In genomic region chr5:17090839-17091238, GRCh38 we compare ENCODE assay signal across 19 cellular contexts.
A peak's percentile ranks its signal among the peaks of the same experiment; 100 is the strongest.
DNase-seq lines count a peak whose midpoint lies in the region; ATAC-seq and TF ChIP-seq lines count a peak whose summit lies in the region.
"Had no signal": no experiment of that assay in that cellular context is flagged by ENCODE, and none has a peak within 500 bp of the region (broad histone marks: within the 10 kb centered on the region; RNA-seq: fewer than 3 reads in every experiment).

No MANE protein-coding gene starts in this region.

- no peaks in the 10 kb centered on the region for H3K27me3 ChIP-seq in OCI-LY3 (ENCODE audit: low read depth, low read length)
- H3K27me3 ChIP-seq in effector memory CD4-positive, alpha-beta T cell (replicated peaks; ENCODE audit: control insufficient read depth, insufficient read depth, low read length, poor library complexity, severe bottlenecking): no peaks in the 10 kb centered on the region
- H3K27me3 ChIP-seq: MG63 had no signal

- no peak overlapping the region for H3K27ac Mint-ChIP-seq in stimulated activated memory B cell treated with anti-CD40 and anti-IgM and Interleukin-4, amounts not matched to agents 10 μg/mL and 1 μg/mL and 100 μg/mL, for 72 hours
- H3K27ac Mint-ChIP-seq: CD4-positive, CD25-positive, alpha-beta regulatory T cell; T-helper 1 cell treated with Interleukin-12 subunit alpha and Interleukin-12 subunit beta and Interleukin-4 antibody, amounts not matched to agents 30 μg/mL and 1 μg/mL, for 36 hours had no signal

- H3K27ac ChIP-seq in HEK293 (ENCODE audit: extremely low read depth, low read depth, low read length) (no peak overlapping the region), OCI-LY3 (ENCODE audit: low read length) (no peak overlapping the region)
- no peak overlapping the region for H3K27ac ChIP-seq in effector memory CD4-positive, alpha-beta T cell (ENCODE audit: insufficient read depth, low read length, poor library complexity, severe bottlenecking)

- DNase-seq in UCSD-AML1 (lab: John Stamatoyannopoulos, UW; ENCODE audit: unreplicated experiment): peak; percentile 17
- DNase-seq in NCI-H1930 (lab: John Stamatoyannopoulos, UW): no peak
- no peak for DNase-seq in DMS114 treated with DMSO at 0.1 percent for 48 hours (lab: John Stamatoyannopoulos, UW; ENCODE audit: unreplicated experiment)
- no peak for DNase-seq in effector memory CD4-positive, alpha-beta T cell
- DNase-seq: CD4-positive, CD25-positive, alpha-beta regulatory T cell; COR-L47; DMS 273 treated with DMSO at 0.1 percent for 48 hours; DND-41; MG63; NCI-H1092 treated with DMSO at 0.1 percent for 48 hours; NCI-H1436 treated with DMSO at 0.1 percent for 48 hours; NCI-H2029; NCI-H345; NCI-H524 had no signal

- no peaks in the 10 kb centered on the region for H3K36me3 Mint-ChIP-seq in stimulated activated memory B cell treated with anti-CD40 and anti-IgM and Interleukin-4, amounts not matched to agents 10 μg/mL and 1 μg/mL and 100 μg/mL, for 72 hours
- H3K36me3 Mint-ChIP-seq: CD4-positive, CD25-positive, alpha-beta regulatory T cell had no signal

- H2AFZ ChIP-seq in OCI-LY3 (ENCODE audit: low read depth, low read length): no peak overlapping the region

- no peaks in the 10 kb centered on the region for H3K9me3 Mint-ChIP-seq in stimulated activated memory B cell treated with anti-CD40 and anti-IgM and Interleukin-4, amounts not matched to agents 10 μg/mL and 1 μg/mL and 100 μg/mL, for 72 hours
- H3K9me3 Mint-ChIP-seq: T-helper 1 cell treated with Interleukin-12 subunit alpha and Interleukin-12 subunit beta and Interleukin-4 antibody, amounts not matched to agents 30 μg/mL and 1 μg/mL, for 36 hours had no signal

- H4K20me1 ChIP-seq in OCI-LY3 (ENCODE audit: insufficient read depth, low read length): no peaks in the 10 kb centered on the region

- peaks cover 9% of the 10 kb centered on the region for H3K27me3 Mint-ChIP-seq in stimulated activated memory B cell treated with anti-CD40 and anti-IgM and Interleukin-4, amounts not matched to agents 10 μg/mL and 1 μg/mL and 100 μg/mL, for 72 hours
- H3K27me3 Mint-ChIP-seq: CD4-positive, CD25-positive, alpha-beta regulatory T cell had no signal

- no peaks in the 10 kb centered on the region for H3K79me2 ChIP-seq in OCI-LY3 (ENCODE audit: low read length)

- TF ChIP-seq CTCF in HEK293 (tag by site-specific recombination; IDR thresholded peaks at IDR 0.05): no peak
- no peak for TF ChIP-seq CTCF in OCI-LY3 (IDR thresholded peaks at IDR 0.05; ENCODE audit: low read depth, low read length)

- no peaks in the 10 kb centered on the region for H3K4me1 ChIP-seq in HEK293 (ENCODE audit: control insufficient read depth, insufficient read depth, low read length)
- peaks cover 9% of the 10 kb centered on the region for H3K4me1 ChIP-seq in OCI-LY3 (ENCODE audit: low read length)
- no peaks in the 10 kb centered on the region for H3K4me1 ChIP-seq in effector memory CD4-positive, alpha-beta T cell (ENCODE audit: control insufficient read depth, insufficient read depth, low read length, poor library complexity, severe bottlenecking)

- CTCF ChIA-PET in HEK293 (lab: Yijun Ruan, JAX): no interaction called here

- POLR2A ChIA-PET in HEK293 (lab: Yijun Ruan, JAX): interaction anchor here (0.6 kb wide), 1 partner anchor 114 kb away, joined by 3 read pairs; no protein-coding TSS in a partner anchor

- H3K4me2 ChIP-seq in OCI-LY3 (ENCODE audit: low read length): peak overlapping the region; percentile 46

- no peak overlapping the region for H3K4me3 ChIP-seq in HEK293 (ENCODE audit: low read depth, low read length)
- no peak overlapping the region for H3K4me3 ChIP-seq in OCI-LY3 (ENCODE audit: low read length)
- H3K4me3 ChIP-seq in effector memory CD4-positive, alpha-beta T cell (ENCODE audit: insufficient read depth, low read depth, low read length, poor library complexity, severe bottlenecking): no peak overlapping the region
- H3K4me3 ChIP-seq: MG63 had no signal

- H3K36me3 ChIP-seq in HEK293 (ENCODE audit: control insufficient read depth in 2 of 2, insufficient read depth in 1 of 2, low read length in 2 of 2): no peaks in the 10 kb centered on the region; a peak in 1 of 3 replicates
- H3K36me3 ChIP-seq in OCI-LY3 (replicated peaks; ENCODE audit: low read depth, low read length): no peaks in the 10 kb centered on the region
- H3K36me3 ChIP-seq in effector memory CD4-positive, alpha-beta T cell (ENCODE audit: control insufficient read depth, insufficient read depth, low read length): no peaks in the 10 kb centered on the region
- H3K36me3 ChIP-seq: MG63 had no signal

- H3K9me3 ChIP-seq in HEK293 (ENCODE audit: control insufficient read depth, insufficient read depth, low read depth, low read length): no peaks in the 10 kb centered on the region
- H3K9me3 ChIP-seq in OCI-LY3 (ENCODE audit: insufficient read depth, low read length): no peaks in the 10 kb centered on the region
- H3K9me3 ChIP-seq in effector memory CD4-positive, alpha-beta T cell (ENCODE audit: control insufficient read depth, low read length): no peaks in the 10 kb centered on the region
- H3K9me3 ChIP-seq: MG63 had no signal

- peak; percentile 61 for ATAC-seq in stimulated activated memory B cell treated with anti-CD40 and anti-IgM and Interleukin-4, amounts not matched to agents 10 μg/mL and 1 μg/mL and 100 μg/mL, for 72 hours
- ATAC-seq: Right ventricle myocardium inferior had no signal

- no peaks in the 10 kb centered on the region for H3K4me1 Mint-ChIP-seq in stimulated activated memory B cell treated with anti-CD40 and anti-IgM and Interleukin-4, amounts not matched to agents 10 μg/mL and 1 μg/mL and 100 μg/mL, for 72 hours
- H3K4me1 Mint-ChIP-seq: CD4-positive, CD25-positive, alpha-beta regulatory T cell had no signal

- H3K4me3 Mint-ChIP-seq in stimulated activated memory B cell treated with anti-CD40 and anti-IgM and Interleukin-4, amounts not matched to agents 10 μg/mL and 1 μg/mL and 100 μg/mL, for 72 hours: no peak overlapping the region
- H3K4me3 Mint-ChIP-seq: CD4-positive, CD25-positive, alpha-beta regulatory T cell; T-helper 1 cell treated with Interleukin-12 subunit alpha and Interleukin-12 subunit beta and Interleukin-4 antibody, amounts not matched to agents 30 μg/mL and 1 μg/mL, for 36 hours had no signal

- no peak overlapping the region for H3K9ac ChIP-seq in OCI-LY3 (ENCODE audit: low read length)

TF ChIP-seq in HEK293, 187 proteins besides CTCF, POLR2A, EP300 and RAD21:
- TF ChIP-seq, protein P1, sequence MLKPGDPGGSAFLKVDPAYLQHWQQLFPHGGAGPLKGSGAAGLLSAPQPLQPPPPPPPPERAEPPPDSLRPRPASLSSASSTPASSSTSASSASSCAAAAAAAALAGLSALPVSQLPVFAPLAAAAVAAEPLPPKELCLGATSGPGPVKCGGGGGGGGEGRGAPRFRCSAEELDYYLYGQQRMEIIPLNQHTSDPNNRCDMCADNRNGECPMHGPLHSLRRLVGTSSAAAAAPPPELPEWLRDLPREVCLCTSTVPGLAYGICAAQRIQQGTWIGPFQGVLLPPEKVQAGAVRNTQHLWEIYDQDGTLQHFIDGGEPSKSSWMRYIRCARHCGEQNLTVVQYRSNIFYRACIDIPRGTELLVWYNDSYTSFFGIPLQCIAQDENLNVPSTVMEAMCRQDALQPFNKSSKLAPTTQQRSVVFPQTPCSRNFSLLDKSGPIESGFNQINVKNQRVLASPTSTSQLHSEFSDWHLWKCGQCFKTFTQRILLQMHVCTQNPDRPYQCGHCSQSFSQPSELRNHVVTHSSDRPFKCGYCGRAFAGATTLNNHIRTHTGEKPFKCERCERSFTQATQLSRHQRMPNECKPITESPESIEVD (tag by site-specific recombination; IDR thresholded peaks at IDR 0.05): no peak
- peak; percentile 50; the same call in 1 of the 2 replicates for TF ChIP-seq ZNF335 (tag by site-specific recombination; conservative IDR thresholded peaks at IDR 0.05)
